In the genomic region with DNA sequence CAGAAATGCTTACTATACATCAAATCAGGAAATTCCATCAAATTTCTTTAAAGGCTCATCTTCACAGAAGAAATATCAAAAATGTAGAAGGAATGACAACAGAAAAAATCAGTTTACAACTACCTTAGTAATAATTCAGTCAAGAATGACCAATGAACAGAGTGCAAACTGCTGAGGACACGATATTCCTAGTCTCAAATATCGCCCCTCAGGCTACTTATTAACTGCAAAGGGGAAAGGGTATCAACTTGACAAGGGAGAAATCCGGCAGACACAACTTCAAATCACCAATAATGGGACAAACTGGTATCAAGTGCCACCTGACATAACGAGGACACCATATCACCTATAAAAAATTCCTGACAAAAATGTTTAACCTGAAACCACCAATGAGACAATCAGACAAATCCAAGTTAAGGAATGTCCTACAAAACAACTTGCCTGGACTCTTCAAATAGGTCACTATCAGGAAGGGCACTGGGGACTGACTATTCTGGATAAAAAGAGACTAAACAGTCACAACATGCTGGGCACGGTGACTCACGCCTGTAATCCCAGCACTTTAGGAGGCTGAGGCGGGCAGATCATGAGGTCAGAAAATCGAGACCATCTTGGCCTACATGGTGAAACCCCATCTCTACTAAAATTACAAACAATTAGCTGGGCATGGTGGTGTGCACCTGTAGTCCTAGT, we compare ENCODE assay signal across 15 cellular contexts. TPM values are rescaled to one million over a fixed set of nuclear protein-coding genes. Genes with fewer than 3 reads are reported as not detected.
DNase-seq lines count a peak whose midpoint lies in the region; ATAC-seq, FAIRE-seq and TF ChIP-seq lines count a peak whose summit lies in the region.
"Had no signal": no experiment of that assay in that cellular context is flagged by ENCODE, and none has a peak within 500 bp of the region (broad histone marks: within the 10 kb centered on the region; RNA-seq: fewer than 3 reads in every experiment).

No MANE protein-coding gene starts in this region.

- H3K27me3 ChIP-seq in HepG2 (ENCODE audit: control insufficient read depth in 1 of 2, insufficient read depth in 2 of 2, low read length in 2 of 2) = no peaks in the 10 kb centered on the region

- no peak overlapping the region for H3K9ac ChIP-seq in HepG2 (ENCODE audit: insufficient read depth, low read depth, low read length)
- H3K9ac ChIP-seq: GM23248 had no signal

- DNase-seq in T-helper 17 cell = no peak
- no peak for DNase-seq in endothelial cell (ENCODE audit: low spot score)
- no peak for DNase-seq in HepG2 (ENCODE audit: low spot score)
- no peak for DNase-seq in type B pancreatic cell (ENCODE audit: extremely low spot score, unreplicated experiment)
- DNase-seq in RCC 7860 (ENCODE audit: low spot score) = no peak
- DNase-seq in HPDE6-E6E7 (ENCODE audit: extremely low spot score) = no peak
- no peak for DNase-seq in T-helper 2 cell
- DNase-seq: C1 segment of cervical spinal cord; CD4-positive, alpha-beta T cell; DMS79; GM23248; H7 had no signal

- no peak overlapping the region for H3K4me2 ChIP-seq in HepG2 (ENCODE audit: low read depth, low read length)

- in situ Hi-C loops in HepG2 (cut with HindIII; ENCODE audit: extremely low pct_ligation_motif_present, low pct_unique_long_range_greater_than_20kb) = no loop called here

- H3K4me3 Mint-ChIP-seq in T-helper 17 cell (peak overlapping the region; percentile 39), endothelial cell (ENCODE audit: unreplicated experiment) (peak overlapping the region; percentile 47), type B pancreatic cell (no peak overlapping the region)
- H3K4me3 Mint-ChIP-seq: B cell; CD4-positive, alpha-beta T cell had no signal

- H3K27me3 Mint-ChIP-seq in T-helper 17 cell (no peaks in the 10 kb centered on the region), endothelial cell (ENCODE audit: unreplicated experiment) (no peaks in the 10 kb centered on the region), type B pancreatic cell (no peaks in the 10 kb centered on the region)
- H3K27me3 Mint-ChIP-seq: B cell; CD4-positive, alpha-beta T cell had no signal

- POLR2A ChIA-PET in HepG2 (lab: Yijun Ruan, JAX) = no interaction called here

- TF ChIP-seq RAD21 in HepG2 (CRISPR knock-in tag; IDR thresholded peaks at IDR 0.05) = no peak

- no peak for TF ChIP-seq POLR2A in HepG2 (IDR thresholded peaks at IDR 0.05; ENCODE audit: insufficient read depth in 1 of 2, low read depth in 2 of 2, low read length in 2 of 2)

- H3K4me1 Mint-ChIP-seq in T-helper 17 cell (peaks cover 25% of the 10 kb centered on the region), endothelial cell (ENCODE audit: unreplicated experiment) (no peaks in the 10 kb centered on the region), type B pancreatic cell (ENCODE audit: unreplicated experiment) (peaks cover 9% of the 10 kb centered on the region)
- H3K4me1 Mint-ChIP-seq: B cell had no signal

- intact Hi-C loops in HepG2 (cut with micrococcal nuclease; ENCODE audit: unreplicated experiment) = no loop called here

- TF ChIP-seq CTCF in endothelial cell (IDR thresholded peaks at IDR 0.05; ENCODE audit: unreplicated experiment) (no peak), HepG2 (CRISPR knock-in tag; IDR thresholded peaks at IDR 0.05) (no peak), type B pancreatic cell (conservative IDR thresholded peaks at IDR 0.05) (no peak)

- WGBS in HepG2 (ENCODE audit: low lambda C conversion rate) = 80% methylated on average over 8 of the region's 8 CpGs

- peak; percentile 57 for FAIRE-seq in HepG2 (lab: Jason Lieb, UNC)
- no peak for FAIRE-seq in RCC 7860 (lab: Jason Lieb, UNC)
- FAIRE-seq: GM18507 had no signal

- no peak overlapping the region for H3K4me3 ChIP-seq in HepG2 (replicated peaks in 1 of 3; ENCODE audit: insufficient read depth in 1 of 3, low read depth in 2 of 3, low read length in 3 of 3)
- H3K4me3 ChIP-seq: GM12878, GM23248 had no signal

- peaks cover 63% of the 10 kb centered on the region for H3K79me2 ChIP-seq in HepG2 (ENCODE audit: insufficient read depth, low read length)

- H3K27ac ChIP-seq in HepG2 (ENCODE audit: extremely low read length, insufficient read depth, low read length) = no peak overlapping the region
- H3K27ac ChIP-seq: GM23248 had no signal

- H2AFZ ChIP-seq in HepG2 (ENCODE audit: low read length) = no peak overlapping the region
- H2AFZ ChIP-seq: GM23248 had no signal

- H3K36me3 Mint-ChIP-seq in T-helper 17 cell (ENCODE audit: low read depth) (peaks cover 2% of the 10 kb centered on the region), endothelial cell (ENCODE audit: low read depth, unreplicated experiment) (peaks cover 26% of the 10 kb centered on the region), type B pancreatic cell (peaks cover 44% of the 10 kb centered on the region)

- peaks cover 45% of the 10 kb centered on the region for H3K4me1 ChIP-seq in HepG2 (ENCODE audit: insufficient read depth, low read length)

- H3K36me3 ChIP-seq in HepG2 (replicated peaks in 1 of 2; ENCODE audit: control insufficient read depth in 1 of 2, insufficient read depth in 2 of 2, low read length in 2 of 2) = peaks cover 10 to 36% of the 10 kb centered on the region in 2 experiments

- H3K9me3 ChIP-seq in T-helper 17 cell (ENCODE audit: control insufficient read depth, low read length, poor library complexity, severe bottlenecking) = no peaks in the 10 kb centered on the region
- no peaks in the 10 kb centered on the region for H3K9me3 ChIP-seq in HepG2 (ENCODE audit: low read length)

- CTCF ChIA-PET in HepG2 (lab: Yijun Ruan, JAX; ENCODE audit: low intra/inter-chr PET ratio, low total read pairs) = no interaction called here

- 0 out of 2 replicates have a peak, but pooled peaks cover 3% of the 10 kb centered on the region for H4K20me1 ChIP-seq in HepG2 (ENCODE audit: insufficient read depth, low read length)

- TF ChIP-seq EP300 in HepG2 (IDR thresholded peaks at IDR 0.05; ENCODE audit: low read depth in 2 of 2, low read length in 2 of 2) = no peak
- no peak for TF ChIP-seq EP300 in HepG2 (CRISPR knock-in tag; IDR thresholded peaks at IDR 0.05; ENCODE audit: borderline replicate concordance)

- H3K27ac Mint-ChIP-seq in T-helper 17 cell (peak overlapping the region; percentile 8), endothelial cell (ENCODE audit: unreplicated experiment) (no peak overlapping the region), type B pancreatic cell (peak overlapping the region; percentile 8)
- H3K27ac Mint-ChIP-seq: B cell; CD4-positive, alpha-beta T cell had no signal

- H3K9me3 Mint-ChIP-seq in endothelial cell (ENCODE audit: unreplicated experiment) = no peaks in the 10 kb centered on the region
- H3K9me3 Mint-ChIP-seq in type B pancreatic cell = no peaks in the 10 kb centered on the region
- H3K9me3 Mint-ChIP-seq: CD4-positive, alpha-beta T cell had no signal

- no TSS peak for BruUV-seq in HepG2 (replicated peaks; lab: Mats Ljungman, UMichigan)

- ATAC-seq in T-helper 17 cell (no peak), HepG2 (peak; percentile 3)
- ATAC-seq: GM12878 had no signal

TF ChIP-seq in HepG2, 621 proteins besides CTCF, POLR2A, EP300 and RAD21:
- TF ChIP-seq MAFK (conservative IDR thresholded peaks at IDR 0.05 in 1 of 2, IDR thresholded peaks at IDR 0.05 in 1 of 2; ENCODE audit: low read length in 2 of 2) (0 out of 4 replicates have a peak, but pooled peaks of 1 of the 2 experiments have one; percentile 12), MAFF (IDR thresholded peaks at IDR 0.05; ENCODE audit: low read depth, low read length) (peak; percentile 11; the same call in 1 of the 2 replicates), ZNF460 (CRISPR knock-in tag; IDR thresholded peaks at IDR 0.05; ENCODE audit: borderline replicate concordance) (peak; percentile 48; the same call in 1 of the 2 replicates)
- TF ChIP-seq, protein P1, sequence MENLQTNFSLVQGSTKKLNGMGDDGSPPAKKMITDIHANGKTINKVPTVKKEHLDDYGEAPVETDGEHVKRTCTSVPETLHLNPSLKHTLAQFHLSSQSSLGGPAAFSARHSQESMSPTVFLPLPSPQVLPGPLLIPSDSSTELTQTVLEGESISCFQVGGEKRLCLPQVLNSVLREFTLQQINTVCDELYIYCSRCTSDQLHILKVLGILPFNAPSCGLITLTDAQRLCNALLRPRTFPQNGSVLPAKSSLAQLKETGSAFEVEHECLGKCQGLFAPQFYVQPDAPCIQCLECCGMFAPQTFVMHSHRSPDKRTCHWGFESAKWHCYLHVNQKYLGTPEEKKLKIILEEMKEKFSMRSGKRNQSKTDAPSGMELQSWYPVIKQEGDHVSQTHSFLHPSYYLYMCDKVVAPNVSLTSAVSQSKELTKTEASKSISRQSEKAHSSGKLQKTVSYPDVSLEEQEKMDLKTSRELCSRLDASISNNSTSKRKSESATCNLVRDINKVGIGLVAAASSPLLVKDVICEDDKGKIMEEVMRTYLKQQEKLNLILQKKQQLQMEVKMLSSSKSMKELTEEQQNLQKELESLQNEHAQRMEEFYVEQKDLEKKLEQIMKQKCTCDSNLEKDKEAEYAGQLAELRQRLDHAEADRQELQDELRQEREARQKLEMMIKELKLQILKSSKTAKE (CRISPR knock-in tag; IDR thresholded peaks at IDR 0.05; ENCODE audit: borderline replicate concordance) = no peak

RNA-seq across cellular contexts. Expression of a gene that starts 12.8 kb away (rescaled TPM):
- 10 to 100 TPM; 50.9 to 55.3 TPM for total RNA-seq in T-helper 17 cell
- 94.8 TPM for total RNA-seq in endothelial cell (ENCODE audit: unreplicated experiment)
- total RNA-seq in HepG2 (2016; rRNA removed; fragmentation: Illumina TruSeq; extraction: Trizol) = 201 and 272 TPM in 2 replicates
- 111 and 117 TPM in 2 replicates for total RNA-seq in HepG2 (2016; cell fraction: cytosol; rRNA removed; fragmentation: Illumina TruSeq; extraction: Trizol; ENCODE audit: low read depth)
- total RNA-seq in HepG2 (2016; cell fraction: insoluble cytoplasmic fraction; rRNA removed; fragmentation: Illumina TruSeq; extraction: Trizol) = 197 and 297 TPM in 2 replicates
- total RNA-seq in HepG2 (2016; cell fraction: membrane; rRNA removed; fragmentation: Illumina TruSeq; extraction: Trizol) = 232 and 238 TPM in 2 replicates
- total RNA-seq in HepG2 (2016; cell fraction: nucleus; rRNA removed; fragmentation: Illumina TruSeq; extraction: Trizol) = 71.7 and 82.5 TPM in 2 replicates
- polyA plus RNA-seq in HepG2 (2011; rRNA removed) = 122 and 155 TPM in 2 replicates
- 137 and 167 TPM in 2 replicates for polyA plus RNA-seq in HepG2 (2011; cell fraction: cytosol; rRNA removed)
- 30.5 and 38.2 TPM in 2 replicates for polyA plus RNA-seq in HepG2 (2011; cell fraction: nucleus; rRNA removed)
- 187 and 191 TPM in 2 replicates for polyA plus RNA-seq in HepG2 (2012)
- polyA plus RNA-seq in HepG2 (2016; cell fraction: cytosol; fragmentation: Illumina TruSeq; extraction: Trizol; ENCODE audit: low read depth) = 119 TPM in 2 replicates
- polyA plus RNA-seq in HepG2 (2016; cell fraction: insoluble cytoplasmic fraction; fragmentation: Illumina TruSeq; extraction: Trizol; ENCODE audit: low read depth) = 279 and 314 TPM in 2 replicates
- polyA plus RNA-seq in HepG2 (2016; cell fraction: membrane; fragmentation: Illumina TruSeq; extraction: Trizol; ENCODE audit: low read depth) = 211 and 215 TPM in 2 replicates
- polyA plus RNA-seq in HepG2 (2016; cell fraction: nucleus; fragmentation: Illumina TruSeq; extraction: Trizol; ENCODE audit: insufficient read depth, low read depth) = 118 and 123 TPM in 2 replicates
- 66.1 and 73.1 TPM in 2 replicates for polyA minus RNA-seq in HepG2 (2011; rRNA and poly(A)+ RNA removed; ENCODE audit: low replicate concordance)
- polyA minus RNA-seq in HepG2 (2011; cell fraction: cytosol; rRNA and poly(A)+ RNA removed) = 41.1 and 44.7 TPM in 2 replicates
- polyA minus RNA-seq in HepG2 (2011; cell fraction: nucleus; rRNA and poly(A)+ RNA removed) = 22.7 and 28.1 TPM in 2 replicates
- 93.2 and 95.5 TPM in 2 replicates for total RNA-seq in type B pancreatic cell (ENCODE audit: low replicate concordance)
